21 cellular contexts compared by ENCODE assay signal in genomic region chr15:31502541-31503229, GRCh38.
DNase-seq lines count a peak whose midpoint lies in the region; ATAC-seq and TF ChIP-seq lines count a peak whose summit lies in the region.
"Had no signal": no experiment of that assay in that cellular context is flagged by ENCODE, and none has a peak within 500 bp of the region (broad histone marks: within the 10 kb centered on the region; RNA-seq: fewer than 3 reads in every experiment).

No MANE protein-coding gene starts in this region.

- H2AFZ ChIP-seq in mesenchymal stem cell (ENCODE audit: low read depth, low read length): no peak overlapping the region

- no peak overlapping the region for H3K18ac ChIP-seq in mesenchymal stem cell (ENCODE audit: low read depth in 1 of 2, low read length in 2 of 2)

- TF ChIP-seq POLR2A in testis (IDR thresholded peaks at IDR 0.05): no peak

- H3K23ac ChIP-seq in mesenchymal stem cell (ENCODE audit: low read length in 2 of 2): no peak overlapping the region

- no peak overlapping the region for H2BK15ac ChIP-seq in mesenchymal stem cell (ENCODE audit: low read depth, poor library complexity, severe bottlenecking)

- H3K4me2 ChIP-seq in mesenchymal stem cell (ENCODE audit: low read length, poor library complexity, severe bottlenecking): no peak overlapping the region

- H2BK12ac ChIP-seq in mesenchymal stem cell (ENCODE audit: low read length in 2 of 2): no peak overlapping the region

- DNase-seq in natural killer cell treated with Interleukin-12 subunit alpha and Interleukin-12 subunit beta and Interleukin-15 and Interleukin-18, amount 100 ng/mL, for 72 hours (ENCODE audit: low spot score): no peak
- DNase-seq in natural killer cell (no peak), coronary artery (ENCODE audit: low spot score) (peak; percentile 43), mesenchymal stem cell (no peak), testis (peak; percentile 6), NCI-H146 (lab: John Stamatoyannopoulos, UW) (no peak)
- DNase-seq: Calu3; CD8-positive, alpha-beta memory T cell; EL; GF-D8; MG63; NCI-H1417; NCI-H187; NCI-H226; NCI-H524 treated with DMSO at 0.1 percent for 48 hours; NCI-H82; Peyer's patch had no signal

- H2BK120ac ChIP-seq in mesenchymal stem cell (ENCODE audit: low read depth, low read length): no peak overlapping the region

- peaks cover 3 to 25% of the 10 kb centered on the region in 2 experiments for H3K27me3 ChIP-seq in mesenchymal stem cell (ENCODE audit: control insufficient read depth in 1 of 2, insufficient read depth in 1 of 2, low read length in 2 of 2)
- no peaks in the 10 kb centered on the region for H3K27me3 ChIP-seq in testis
- H3K27me3 ChIP-seq: MG63, Peyer's patch had no signal

- H4K91ac ChIP-seq in mesenchymal stem cell (ENCODE audit: low read length): peak overlapping the region; percentile 19

- H2AK5ac ChIP-seq in mesenchymal stem cell (ENCODE audit: low read length, severe bottlenecking): no peak overlapping the region

- peak; percentile 22 to 44 for ATAC-seq in natural killer cell treated with Interleukin-12 subunit alpha and Interleukin-12 subunit beta and Interleukin-15 and Interleukin-18, amount 100 ng/mL, for 72 hours
- no peak for ATAC-seq in natural killer cell
- ATAC-seq in HG03521 (IDR thresholded peaks at IDR 0.05; ENCODE audit: unreplicated experiment): no peak
- ATAC-seq in GM21528 (IDR thresholded peaks at IDR 0.05; ENCODE audit: low FRiP score, unreplicated experiment): no peak
- ATAC-seq: K562 had no signal

- H3K79me1 ChIP-seq in mesenchymal stem cell (replicated peaks; ENCODE audit: low read length, poor library complexity, severe bottlenecking): no peaks in the 10 kb centered on the region

- peaks cover 0 to 8% of the 10 kb centered on the region in 2 donors for H3K4me1 Mint-ChIP-seq in natural killer cell treated with Interleukin-12 subunit alpha and Interleukin-12 subunit beta and Interleukin-15 and Interleukin-18, amount 100 ng/mL, for 72 hours (ENCODE audit: low read depth in 2 of 2)
- peaks cover 0 to 4% of the 10 kb centered on the region in 2 donors for H3K4me1 Mint-ChIP-seq in natural killer cell

- no peak for TF ChIP-seq CTCF in natural killer cell (IDR thresholded peaks at IDR 0.05)
- no peak for TF ChIP-seq CTCF in coronary artery (IDR thresholded peaks at IDR 0.05)
- no peak for TF ChIP-seq CTCF in testis (IDR thresholded peaks at IDR 0.05)

- H3K4ac ChIP-seq in mesenchymal stem cell (ENCODE audit: low read depth in 1 of 2, low read length in 2 of 2): no peak overlapping the region

- H3K36me3 ChIP-seq in mesenchymal stem cell (ENCODE audit: control insufficient read depth in 1 of 2, insufficient read depth in 2 of 2, low read depth in 1 of 2, low read length in 2 of 2) (no peaks in the 10 kb centered on the region), testis (ENCODE audit: low read depth, missing control alignments) (no peaks in the 10 kb centered on the region)
- H3K36me3 ChIP-seq: MG63, Peyer's patch had no signal

- H3K4me3 Mint-ChIP-seq in natural killer cell treated with Interleukin-12 subunit alpha and Interleukin-12 subunit beta and Interleukin-15 and Interleukin-18, amount 100 ng/mL, for 72 hours: no peak overlapping the region
- H3K4me3 Mint-ChIP-seq in natural killer cell: no peak overlapping the region
- H3K4me3 Mint-ChIP-seq: CD8-positive, alpha-beta memory T cell had no signal

- H2BK5ac ChIP-seq in mesenchymal stem cell (ENCODE audit: low read depth, low read length, poor library complexity, severe bottlenecking): no peak overlapping the region

- no peak overlapping the region for H4K8ac ChIP-seq in mesenchymal stem cell (ENCODE audit: low read length)

- H3K9ac ChIP-seq in mesenchymal stem cell (ENCODE audit: low read length): no peak overlapping the region

- no peak overlapping the region for H3K27ac Mint-ChIP-seq in natural killer cell treated with Interleukin-12 subunit alpha and Interleukin-12 subunit beta and Interleukin-15 and Interleukin-18, amount 100 ng/mL, for 72 hours
- no peak overlapping the region for H3K27ac Mint-ChIP-seq in natural killer cell
- H3K27ac Mint-ChIP-seq: CD8-positive, alpha-beta memory T cell had no signal

- H3K4me1 ChIP-seq in mesenchymal stem cell (ENCODE audit: control insufficient read depth, insufficient read depth, low read depth, low read length) (no peaks in the 10 kb centered on the region), testis (no peaks in the 10 kb centered on the region)

- no peak overlapping the region for H3K14ac ChIP-seq in mesenchymal stem cell (ENCODE audit: low read length in 2 of 2)

- H3K9me3 ChIP-seq in mesenchymal stem cell (ENCODE audit: control insufficient read depth, low read length) (no peaks in the 10 kb centered on the region), testis (no peaks in the 10 kb centered on the region)
- H3K9me3 ChIP-seq: MG63, Peyer's patch had no signal

- H3K4me3 ChIP-seq in coronary artery (no peak overlapping the region), mesenchymal stem cell (ENCODE audit: insufficient read depth in 1 of 2, low read depth in 1 of 2, low read length in 2 of 2) (no peak overlapping the region), testis (no peak overlapping the region)
- H3K4me3 ChIP-seq: K562, MG63, Peyer's patch had no signal

- intact Hi-C loops in natural killer cell (cut with micrococcal nuclease) (no loop called here), testis (cut with DNase I; ENCODE audit: low total_unique reads) (no loop called here)

- peaks cover 0 to 12% of the 10 kb centered on the region in 2 donors for H3K27me3 Mint-ChIP-seq in natural killer cell treated with Interleukin-12 subunit alpha and Interleukin-12 subunit beta and Interleukin-15 and Interleukin-18, amount 100 ng/mL, for 72 hours
- peaks cover 3 to 19% of the 10 kb centered on the region in 2 donors for H3K27me3 Mint-ChIP-seq in natural killer cell (ENCODE audit: low read depth in 2 of 2)

- WGBS in mesenchymal stem cell: 86% methylated on average over 13 of the region's 13 CpGs
- 90 to 91% methylated on average over 13 of the region's 13 CpGs for WGBS in testis, 2 donors

- no peaks in the 10 kb centered on the region for H3K36me3 Mint-ChIP-seq in natural killer cell treated with Interleukin-12 subunit alpha and Interleukin-12 subunit beta and Interleukin-15 and Interleukin-18, amount 100 ng/mL, for 72 hours
- no peaks in the 10 kb centered on the region for H3K36me3 Mint-ChIP-seq in natural killer cell
- H3K36me3 Mint-ChIP-seq: CD8-positive, alpha-beta memory T cell had no signal

- H3K9me3 Mint-ChIP-seq in natural killer cell treated with Interleukin-12 subunit alpha and Interleukin-12 subunit beta and Interleukin-15 and Interleukin-18, amount 100 ng/mL, for 72 hours: no peaks in the 10 kb centered on the region
- no peaks in the 10 kb centered on the region for H3K9me3 Mint-ChIP-seq in natural killer cell
- H3K9me3 Mint-ChIP-seq: CD8-positive, alpha-beta memory T cell had no signal

- H3K27ac ChIP-seq in coronary artery (no peak overlapping the region), mesenchymal stem cell (ENCODE audit: low read length, poor library complexity, severe bottlenecking) (no peak overlapping the region), testis (no peak overlapping the region)
- H3K27ac ChIP-seq: C4-2B, Peyer's patch had no signal

Comparison
In these comparisons a context has a peak if more than half of its experiments do, and no peak if none do; other contexts are left out.
1. ATAC-seq: peak in natural killer cell treated with Interleukin-12 subunit alpha and Interleukin-12 subunit beta and Interleukin-15 and Interleukin-18, amount 100 ng/mL, for 72 hours (2 of 2); none in natural killer cell (0 of 3), HG03521 (single experiment) and GM21528 (single experiment).
2. DNase-seq: peak in coronary artery (single experiment) and testis (single experiment); none in natural killer cell treated with Interleukin-12 subunit alpha and Interleukin-12 subunit beta and Interleukin-15 and Interleukin-18, amount 100 ng/mL, for 72 hours (single experiment), natural killer cell (single experiment), mesenchymal stem cell (single experiment) and NCI-H146 (single experiment).